Comparison of ENCODE assay signal across 22 cellular contexts in the genomic region with DNA sequence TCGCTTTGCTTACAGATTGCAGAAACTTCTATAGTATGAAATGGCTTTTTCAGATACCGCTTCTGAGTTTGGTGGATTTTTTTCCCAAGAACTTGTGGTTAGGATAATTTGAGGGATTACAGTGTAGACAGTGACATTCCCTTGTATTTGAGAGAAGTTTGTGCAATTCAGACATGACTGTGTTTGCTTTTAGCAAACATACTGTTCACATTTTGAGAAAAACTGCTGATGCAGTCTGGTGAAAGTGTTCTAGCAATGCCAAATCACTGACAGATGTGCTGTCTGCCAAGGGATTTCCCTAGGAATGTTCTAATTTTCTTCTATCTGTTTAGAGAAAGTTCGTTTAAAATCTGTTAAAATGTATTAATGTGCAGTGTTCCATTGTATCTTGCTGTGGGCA.
DNase-seq lines count a peak whose midpoint lies in the region; FAIRE-seq and TF ChIP-seq lines count a peak whose summit lies in the region.
"Had no signal": no experiment of that assay in that cellular context is flagged by ENCODE, and none has a peak within 500 bp of the region (broad histone marks: within the 10 kb centered on the region; RNA-seq: fewer than 3 reads in every experiment).

No MANE protein-coding gene starts in this region.

- peak overlapping the region; percentile 77 for H3K4me2 ChIP-seq in smooth muscle cell
- H3K4me2 ChIP-seq: KMS-11 had no signal

- no peaks in the 10 kb centered on the region for H3K9me3 ChIP-seq in smooth muscle cell (replicated peaks; ENCODE audit: low read depth)
- H3K9me3 ChIP-seq: MG63, SJSA1 had no signal

- H3K9me3 Mint-ChIP-seq in activated CD4-positive, alpha-beta memory T cell treated with anti-CD3 and anti-CD28 coated beads for 36 hours, result no peaks in the 10 kb centered on the region

- FAIRE-seq in bronchial epithelial cell (lab: Jason Lieb, UNC) (no peak), islet of Langerhans (lab: Jason Lieb, UNC) (peak; percentile 93), RCC 7860 (lab: Jason Lieb, UNC) (no peak)
- FAIRE-seq: GM12878, GM19239, H54 had no signal

- H2AFZ ChIP-seq in smooth muscle cell (ENCODE audit: low read depth), result no peak overlapping the region

- CTCF ChIA-PET in activated CD4-positive, alpha-beta memory T cell treated with anti-CD3 and anti-CD28 coated beads for 36 hours (lab: Charles Lee), result no interaction called here

- H3F3A ChIP-seq in smooth muscle cell (ENCODE audit: low read depth), result peaks cover 14% of the 10 kb centered on the region

- H3K79me2 ChIP-seq in smooth muscle cell (ENCODE audit: low read depth), result no peaks in the 10 kb centered on the region

- no peaks in the 10 kb centered on the region for H3K36me3 ChIP-seq in bronchial epithelial cell (ENCODE audit: control insufficient read depth, insufficient read depth, low read length)
- no peaks in the 10 kb centered on the region for H3K36me3 ChIP-seq in smooth muscle cell (ENCODE audit: low read depth)
- H3K36me3 ChIP-seq: MG63, SJSA1 had no signal

- no peak overlapping the region for H3K27ac Mint-ChIP-seq in activated CD4-positive, alpha-beta memory T cell treated with anti-CD3 and anti-CD28 coated beads for 36 hours

- 7% methylated on average over 3 of the region's 3 CpGs for WGBS in smooth muscle cell (ENCODE audit: low lambda C conversion rate)

- H3K27me3 ChIP-seq in bronchial epithelial cell (ENCODE audit: control insufficient read depth, insufficient read depth, low read length), result no peaks in the 10 kb centered on the region
- H3K27me3 ChIP-seq in smooth muscle cell (ENCODE audit: low read depth), result no peaks in the 10 kb centered on the region
- H3K27me3 ChIP-seq: MG63, SJSA1 had no signal

- H3K4me1 Mint-ChIP-seq in activated CD4-positive, alpha-beta memory T cell treated with anti-CD3 and anti-CD28 coated beads for 36 hours (ENCODE audit: low read depth), result peaks cover 15% of the 10 kb centered on the region

- TF ChIP-seq CTCF in bronchial epithelial cell (IDR thresholded peaks at IDR 0.05; ENCODE audit: insufficient read depth, low read length, severe bottlenecking) (no peak), smooth muscle cell (IDR thresholded peaks at IDR 0.05; ENCODE audit: borderline replicate concordance, insufficient read depth, poor library complexity, severe bottlenecking) (no peak)

- peaks cover 3% of the 10 kb centered on the region for H3K4me1 ChIP-seq in smooth muscle cell (ENCODE audit: low read depth)

- H3K4me3 Mint-ChIP-seq in activated CD4-positive, alpha-beta memory T cell treated with anti-CD3 and anti-CD28 coated beads for 36 hours, result no peak overlapping the region

- POLR2A ChIA-PET in activated CD4-positive, alpha-beta memory T cell treated with anti-CD3 and anti-CD28 coated beads for 36 hours (lab: Charles Lee), result no interaction called here

- intact Hi-C loops in activated CD4-positive, alpha-beta memory T cell treated with anti-CD3 and anti-CD28 coated beads for 36 hours (cut with micrococcal nuclease), result no loop called here

- H3K27ac ChIP-seq in smooth muscle cell (ENCODE audit: low read depth), result peak overlapping the region; percentile 56
- H3K27ac ChIP-seq: 22Rv1, C4-2B, KMS-11, RWPE1, SJSA1 had no signal

- H3K36me3 Mint-ChIP-seq in activated CD4-positive, alpha-beta memory T cell treated with anti-CD3 and anti-CD28 coated beads for 36 hours, result no peaks in the 10 kb centered on the region

- H3K27me3 Mint-ChIP-seq in activated CD4-positive, alpha-beta memory T cell treated with anti-CD3 and anti-CD28 coated beads for 36 hours, result peaks cover 5% of the 10 kb centered on the region

- H4K20me1 ChIP-seq in smooth muscle cell (ENCODE audit: low read depth), result no peaks in the 10 kb centered on the region

- no peak overlapping the region for H3K4me3 ChIP-seq in bronchial epithelial cell (ENCODE audit: low read depth, low read length)
- no peak overlapping the region for H3K4me3 ChIP-seq in smooth muscle cell
- H3K4me3 ChIP-seq: GM12878, MG63, SJSA1 had no signal

- DNase-seq in NCI-H146 (lab: John Stamatoyannopoulos, UW) (peak; percentile 6), NCI-H146 treated with DMSO at 0.1 percent for 48 hours (lab: John Stamatoyannopoulos, UW; ENCODE audit: unreplicated experiment) (no peak), bronchial epithelial cell (ENCODE audit: low read depth) (peak; percentile 21), smooth muscle cell (lab: John Stamatoyannopoulos, UW; ENCODE audit: unreplicated experiment) (no peak), ecto neural progenitor cell (ENCODE audit: low spot score) (no peak), RCC 7860 (ENCODE audit: low spot score) (no peak)
- DNase-seq in activated CD4-positive, alpha-beta memory T cell treated with anti-CD3 and anti-CD28 coated beads for 36 hours, result no peak
- DNase-seq: COR-L47, DMS153, MG63, NCI-H1105 treated with DMSO at 0.1 percent for 48 hours, NCI-H1930, NCI-H524 had no signal

- no peak overlapping the region for H3K9ac ChIP-seq in smooth muscle cell (ENCODE audit: low read depth)
- H3K9ac ChIP-seq: KMS-11 had no signal

Comparison
In these comparisons a context has a peak if more than half of its experiments do, and no peak if none do; other contexts are left out.
1. DNase-seq: peak in NCI-H146 (single experiment) and bronchial epithelial cell (single experiment); none in NCI-H146 treated with DMSO at 0.1 percent for 48 hours (single experiment), smooth muscle cell (single experiment), ecto neural progenitor cell (single experiment), activated CD4-positive, alpha-beta memory T cell treated with anti-CD3 and anti-CD28 coated beads for 36 hours (single experiment) and RCC 7860 (single experiment).